2 cellular contexts compared by ENCODE assay signal in genomic region chr11:42824067-42824466, GRCh38.
TF ChIP-seq lines count a peak whose summit lies in the region.

No MANE protein-coding gene starts in this region.

TF ChIP-seq in HepG2, 621 proteins besides CTCF, POLR2A, EP300 and RAD21:
- no peak for TF ChIP-seq ZBTB40 (IDR thresholded peaks at IDR 0.05)
- TF ChIP-seq ZBTB40 (CRISPR knock-in tag; IDR thresholded peaks at IDR 0.05), result peak; percentile 44; the same call in 1 of the 2 replicates
- no peak for TF ChIP-seq FOXP4 (CRISPR knock-in tag; IDR thresholded peaks at IDR 0.05)

TF ChIP-seq in GM12878, 131 proteins besides CTCF, POLR2A, EP300 and RAD21:
- TF ChIP-seq ZBTB40 (IDR thresholded peaks at IDR 0.05; ENCODE audit: borderline replicate concordance) (peak; percentile 61; the same call in 1 of the 2 replicates), IRF4 (IDR thresholded peaks at IDR 0.05; ENCODE audit: low read depth, low read length) (no peak)
